11 cellular contexts compared by ENCODE assay signal in genomic region chr22:38016182-38017078, GRCh38. TPM values are rescaled to one million over a fixed set of nuclear protein-coding genes. Genes with fewer than 3 reads are reported as not detected.
DNase-seq lines count a peak whose midpoint lies in the region; ATAC-seq and TF ChIP-seq lines count a peak whose summit lies in the region.
"Had no signal": no experiment of that assay in that cellular context is flagged by ENCODE, and none has a peak within 500 bp of the region (broad histone marks: within the 10 kb centered on the region; RNA-seq: fewer than 3 reads in every experiment).

No MANE protein-coding gene starts in this region.

- no peak for TF ChIP-seq POLR2A in Peyer's patch (IDR thresholded peaks at IDR 0.05)

- no peaks in the 10 kb centered on the region for H3K9me3 Mint-ChIP-seq in Caco-2 (ENCODE audit: unreplicated experiment)

- H3K4me3 Mint-ChIP-seq in Caco-2 (ENCODE audit: unreplicated experiment), result no peak overlapping the region

- BruUV-seq in Caco-2 (replicated peaks; lab: Mats Ljungman, UMichigan), result no TSS peak

- H3K9me3 ChIP-seq in skeletal muscle satellite cell (replicated peaks; ENCODE audit: low read length), result no peaks in the 10 kb centered on the region
- H3K9me3 ChIP-seq in Peyer's patch, result no peaks in the 10 kb centered on the region
- no peaks in the 10 kb centered on the region for H3K9me3 ChIP-seq in Caco-2

- POLR2A ChIA-PET in Caco-2 (lab: Charles Lee), result no interaction called here

- no peaks in the 10 kb centered on the region for H3K36me3 ChIP-seq in skeletal muscle satellite cell (ENCODE audit: insufficient read depth, low read length)
- no peaks in the 10 kb centered on the region for H3K36me3 ChIP-seq in Peyer's patch
- H3K36me3 ChIP-seq in Caco-2 (ENCODE audit: control insufficient read depth, insufficient read depth, low read length), result no peaks in the 10 kb centered on the region
- H3K36me3 ChIP-seq: SJSA1 had no signal

- intact Hi-C loops in Caco-2 (cut with micrococcal nuclease; ENCODE audit: unreplicated experiment), result no loop called here

- CTCF ChIA-PET in Caco-2 (lab: Charles Lee), result no interaction called here

- no peaks in the 10 kb centered on the region for H3K36me3 Mint-ChIP-seq in Caco-2 (ENCODE audit: insufficient read depth, unreplicated experiment)

- H3K27ac ChIP-seq in Peyer's patch, result peak overlapping the region in 2 of 4 donors; percentile 13 to 35
- H3K27ac ChIP-seq: SJSA1 had no signal

- H3K4me1 Mint-ChIP-seq in Caco-2 (ENCODE audit: low read depth, unreplicated experiment), result no peaks in the 10 kb centered on the region

- H3K4me3 ChIP-seq in cardiac fibroblast (replicated peaks in 1 of 2; ENCODE audit: low read depth in 2 of 2, low read length in 2 of 2) (no peak overlapping the region), skeletal muscle satellite cell (ENCODE audit: low read length) (no peak overlapping the region), Peyer's patch (peak overlapping the region in 1 of 4 donors; percentile 5), Caco-2 (ENCODE audit: low read depth, low read length) (no peak overlapping the region)
- H3K4me3 ChIP-seq: SJSA1 had no signal

- H3K9ac ChIP-seq in skeletal muscle satellite cell (ENCODE audit: low read depth, low read length), result peak overlapping the region; percentile 47

- H3K4me1 ChIP-seq in skeletal muscle satellite cell (ENCODE audit: control insufficient read depth, insufficient read depth, low read length), result peaks cover 23% of the 10 kb centered on the region
- H3K4me1 ChIP-seq in Peyer's patch, result peaks cover 0 to 21% (median 0%) of the 10 kb centered on the region in 4 donors
- no peaks in the 10 kb centered on the region for H3K4me1 ChIP-seq in Caco-2

- no peaks in the 10 kb centered on the region for H3K27me3 Mint-ChIP-seq in Caco-2 (ENCODE audit: insufficient read depth, unreplicated experiment)

- DNase-seq in HT-29 (ENCODE audit: low spot score) (peak; percentile 25), cardiac fibroblast (ENCODE audit: low read depth in 2 of 2) (peak; percentile 34 to 84), iPS-NIHi11 (ENCODE audit: low spot score) (peak; percentile 59), COLO668 (lab: John Stamatoyannopoulos, UW; ENCODE audit: unreplicated experiment) (no peak), Peyer's patch (no peak), Caco-2 (no peak)
- DNase-seq: activated naive CD4-positive, alpha-beta T cell had no signal

- TF ChIP-seq CTCF in cardiac fibroblast (IDR thresholded peaks at IDR 0.05; ENCODE audit: low read depth, low read length) (no peak), Peyer's patch (IDR thresholded peaks at IDR 0.05) (no peak), Caco-2 (IDR thresholded peaks at IDR 0.05; ENCODE audit: insufficient read depth in 1 of 2, low read depth in 1 of 2, low read length in 1 of 2, severe bottlenecking in 1 of 2, unreplicated experiment in 1 of 2) (no peak)

- H3K27ac Mint-ChIP-seq in Caco-2 (ENCODE audit: unreplicated experiment), result no peak overlapping the region

- peak overlapping the region; percentile 14 for H3K4me2 ChIP-seq in skeletal muscle satellite cell (ENCODE audit: low read length)

- H3K27me3 ChIP-seq in skeletal muscle satellite cell (ENCODE audit: control insufficient read depth, insufficient read depth, low read length), result peaks cover 5% of the 10 kb centered on the region
- no peaks in the 10 kb centered on the region for H3K27me3 ChIP-seq in Peyer's patch
- H3K27me3 ChIP-seq in Caco-2 (replicated peaks; ENCODE audit: control insufficient read depth, insufficient read depth, low read length), result no peaks in the 10 kb centered on the region
- H3K27me3 ChIP-seq: SJSA1 had no signal

- no peak for ATAC-seq in GM18517 (IDR thresholded peaks at IDR 0.05; ENCODE audit: unreplicated experiment)

RNA-seq across cellular contexts. Expression of gene SOX10, which starts 32.1 kb away (rescaled TPM):
- not detected in 2 replicates for total RNA-seq in HT-29 (2014; rRNA removed; shearing (Covaris generic))
- not detected in 2 replicates for total RNA-seq in skeletal muscle satellite cell (2012; rRNA removed)
- total RNA-seq in Peyer's patch (1 to 10 TPM in 1 of 4 donors, under 1 TPM in 2, not detected in 1; 0.35 to 1.1 (median 0.66) TPM), Caco-2 (2022) (not detected in 2 replicates)
- total RNA-seq: kidney epithelial cell, SJSA1 had no signal

RNA-seq across cellular contexts. Expression of gene PICK1, which starts 40.8 kb away (rescaled TPM):
- 49.5 and 52.5 TPM in 2 replicates for total RNA-seq in HT-29 (2014; rRNA removed; shearing (Covaris generic))
- total RNA-seq in skeletal muscle satellite cell (2012; rRNA removed), result 4.8 and 5.6 TPM in 2 replicates
- total RNA-seq in Peyer's patch, result 10 to 100 TPM; 40.8 to 51.7 (median 46.4) TPM
- total RNA-seq in Caco-2 (2022), result 40.2 and 41.1 TPM in 2 replicates

Comparison
In these comparisons a context has a peak if more than half of its experiments do, and no peak if none do; other contexts are left out.
1. DNase-seq: peak in HT-29 (single experiment), cardiac fibroblast (2 of 2) and iPS-NIHi11 (single experiment); none in COLO668 (single experiment), Peyer's patch (0 of 3) and Caco-2 (0 of 2).